In genomic region chr2:42010743-42011298, GRCh38 we compare ENCODE assay signal across 12 cellular contexts. TPM values are rescaled to one million over a fixed set of nuclear protein-coding genes. Genes with fewer than 3 reads are reported as not detected.
A peak's percentile ranks its signal among the peaks of the same experiment; 100 is the strongest.
DNase-seq lines count a peak whose midpoint lies in the region; ATAC-seq, FAIRE-seq and TF ChIP-seq lines count a peak whose summit lies in the region.
"Had no signal": no experiment of that assay in that cellular context is flagged by ENCODE, and none has a peak within 500 bp of the region (broad histone marks: within the 10 kb centered on the region; RNA-seq: fewer than 3 reads in every experiment).

No MANE protein-coding gene starts in this region.

- peaks cover 16% of the 10 kb centered on the region for H3K4me1 ChIP-seq in GM12878 (ENCODE audit: control insufficient read depth, insufficient read depth, low read length)
- H3K4me1 ChIP-seq: uterus had no signal

- H2AFZ ChIP-seq in GM12878 (ENCODE audit: control insufficient read depth, low read depth, low read length), result no peak overlapping the region

- CTCF ChIA-PET in BJ (lab: Yijun Ruan, JAX) (interaction anchor here (0.6 kb wide), 1 partner anchor 8 kb away, joined by 3 read pairs; no protein-coding TSS in a partner anchor), GM12878 (lab: Yijun Ruan, JAX) (interaction anchor here (1.3 to 1.5 kb wide), 2 partner anchors 75 to 157 kb away, joined by 3 read pairs; no protein-coding TSS in a partner anchor)

- H3K4me2 ChIP-seq in GM12878 (ENCODE audit: control insufficient read depth, insufficient read depth), result no peak overlapping the region

- SMC1A ChIA-PET in GM12878 (lab: Charles Lee; ENCODE audit: uncharacterized antibody, unreplicated experiment), result no interaction called here

- no peaks in the 10 kb centered on the region for H3K79me2 ChIP-seq in GM12878 (ENCODE audit: control insufficient read depth, insufficient read depth, low read length)

- FAIRE-seq in GM12878 (lab: Jason Lieb, UNC), result no peak

- POLR2A ChIA-PET in BJ (lab: Charles Lee) (interaction anchor here (0.6 kb wide), 1 partner anchor 1715 kb away, joined by 3 read pairs; no protein-coding TSS in a partner anchor), GM12878 (lab: Charles Lee) (no interaction called here)

- RAD21 ChIA-PET in GM12878 (lab: Charles Lee; ENCODE audit: unreplicated experiment), result no interaction called here

- TF ChIP-seq RAD21 in GM12878 (IDR thresholded peaks at IDR 0.05; ENCODE audit: insufficient read depth, low read depth, low read length), result no peak

- no peak for TF ChIP-seq POLR2A in GM12878 (IDR thresholded peaks at IDR 0.05; ENCODE audit: low read depth, low read length)

- TF ChIP-seq EP300 in GM12878 (IDR thresholded peaks at IDR 0.05; ENCODE audit: borderline replicate concordance in 1 of 2, control insufficient read depth in 1 of 2, low read depth in 2 of 2, low read length in 2 of 2), result no peak

- peaks cover 4% of the 10 kb centered on the region for H3K27me3 ChIP-seq in BJ (ENCODE audit: control insufficient read depth, insufficient read depth, low read length)
- no peaks in the 10 kb centered on the region for H3K27me3 ChIP-seq in GM12878 (replicated peaks in 1 of 2; ENCODE audit: control insufficient read depth in 2 of 2, insufficient read depth in 2 of 2, low read length in 1 of 2)
- H3K27me3 ChIP-seq: uterus had no signal

- in situ Hi-C loops in GM12878 (cut with MboI), result no loop called here

- H3K9me3 ChIP-seq in GM12878 (replicated peaks; ENCODE audit: control insufficient read depth, insufficient read depth, low read length), result peaks cover 3% of the 10 kb centered on the region; the same call in 1 of the 3 replicates
- H3K9me3 ChIP-seq: uterus had no signal

- TF ChIP-seq CTCF in BJ (IDR thresholded peaks at IDR 0.05; ENCODE audit: insufficient read depth, low read depth, low read length) (no peak), GM12878 (IDR thresholded peaks at IDR 0.05 in 2 of 3, conservative IDR thresholded peaks at IDR 0.05 in 1 of 3; ENCODE audit: control insufficient read depth in 2 of 3, extremely low read depth in 1 of 3, insufficient read depth in 1 of 3, low read depth in 3 of 3, low read length in 3 of 3) (no peak)

- H3K36me3 ChIP-seq in BJ (ENCODE audit: control insufficient read depth, insufficient read depth, low read length), result no peaks in the 10 kb centered on the region
- H3K36me3 ChIP-seq in GM12878 (ENCODE audit: control insufficient read depth in 2 of 2, insufficient read depth in 2 of 2, low read length in 1 of 2), result no peaks in the 10 kb centered on the region
- H3K36me3 ChIP-seq: uterus had no signal

- no peaks in the 10 kb centered on the region for H4K20me1 ChIP-seq in GM12878 (ENCODE audit: control insufficient read depth, insufficient read depth)

- no TSS peak for BruUV-seq in GM12878 (replicated peaks; lab: Mats Ljungman, UMichigan)

- DNase-seq in BJ (ENCODE audit: low read depth) (peak; percentile 15), HK-2 (ENCODE audit: unreplicated experiment) (peak; percentile 49), GM12878 (ENCODE audit: low read depth, low spot score) (no peak), myocyte (ENCODE audit: low read depth) (peak; percentile 90), NCI-H446 treated with DMSO at 0.1 percent for 48 hours (lab: John Stamatoyannopoulos, UW) (no peak), D341Med (ENCODE audit: low spot score) (no peak)
- DNase-seq: DMS153, NCI-H524, T-cell, uterus had no signal

- H3K27ac ChIP-seq in GM12878 (ENCODE audit: control insufficient read depth, insufficient read depth), result no peak overlapping the region

- 85% methylated on average over 11 of the region's 11 CpGs for WGBS in GM12878 (ENCODE audit: insufficient coverage, insufficient replicate concordance, low lambda C conversion rate, missing lambda C conversion rate)

- no peak overlapping the region for H3K4me3 ChIP-seq in BJ (ENCODE audit: low read depth, low read length)
- no peak overlapping the region for H3K4me3 ChIP-seq in GM12878
- H3K4me3 ChIP-seq: uterus had no signal

- ATAC-seq in GM12878, result peak; percentile 57
- no peak for ATAC-seq in HG02571 (IDR thresholded peaks at IDR 0.05; ENCODE audit: unreplicated experiment)
- ATAC-seq in GM19023 (IDR thresholded peaks at IDR 0.05; ENCODE audit: unreplicated experiment), result no peak

- intact Hi-C loops in GM12878 (cut with micrococcal nuclease; ENCODE audit: unreplicated experiment), result no loop called here

- no peak overlapping the region for H3K9ac ChIP-seq in GM12878 (ENCODE audit: control insufficient read depth, insufficient read depth, low read length)

TF ChIP-seq in GM12878, 131 proteins besides CTCF, POLR2A, EP300 and RAD21:
- TF ChIP-seq ELK1 (IDR thresholded peaks at IDR 0.05; ENCODE audit: low read depth, low read length), result no peak
- no peak for TF ChIP-seq CBX5 (IDR thresholded peaks at IDR 0.05; ENCODE audit: low read depth)
- TF ChIP-seq SIN3A (IDR thresholded peaks at IDR 0.05; ENCODE audit: low read depth, low read length), result no peak
- no peak for TF ChIP-seq KDM1A (IDR thresholded peaks at IDR 0.05; ENCODE audit: borderline replicate concordance)
- peak; percentile 47; the same call in 1 of the 2 replicates for TF ChIP-seq RUNX3 (IDR thresholded peaks at IDR 0.05; ENCODE audit: low read length)
- TF ChIP-seq FOS (IDR thresholded peaks at IDR 0.05; ENCODE audit: borderline replicate concordance, extremely low read depth, insufficient read length), result no peak
- no peak for TF ChIP-seq POLR2AphosphoS5 (IDR thresholded peaks at IDR 0.05; ENCODE audit: low read length)

RNA-seq across cellular contexts. Expression of gene PKDCC, which starts 37.0 kb away (rescaled TPM):
- polyA plus RNA-seq in BJ (2011; rRNA removed) (3.0 and 6.6 TPM in 2 replicates), GM12878 (2011; rRNA removed) (0.24 TPM in 1 of 2 replicates, not detected in the other), GM12878 (2014; fragmentation: Illumina TruSeq; extraction: Trizol) (4.0 and 5.6 TPM in 2 replicates), GM12878 (2014; fragmentation: Nextera tagmentation; extraction: Ambion mirVana) (under 1 TPM; 0.13 to 0.16 TPM), GM12878 (2014; rRNA removed) (7.1 and 10.2 TPM in 2 replicates), GM12878 (2016; fragmentation: Nextera tagmentation; extraction: Ambion mirVana) (under 1 TPM; 0.15 to 0.25 TPM)
- polyA minus RNA-seq in BJ (2011; rRNA and poly(A)+ RNA removed), result 4.9 and 7.2 TPM in 2 replicates
- not detected in 2 replicates for total RNA-seq in GM12878 (2013; cell fraction: nucleolus; rRNA removed)
- total RNA-seq in GM12878 (2014; rRNA removed) (4.9 and 5.9 TPM in 2 replicates), GM12878 (2014; rRNA removed; fragmentation: Illumina TruSeq; extraction: Trizol) (4.2 and 5.2 TPM in 2 replicates), GM12878 (2021) (4.3 TPM in 2 replicates), myocyte (23.6 and 45.0 TPM in 2 replicates)
- 1.6 TPM for polyA plus RNA-seq in GM12878 (2011; ENCODE audit: low read depth)
- 0.17 TPM in 1 of 2 replicates, not detected in the other for polyA plus RNA-seq in GM12878 (2011; cell fraction: cytosol; rRNA removed)
- 0.46 and 0.51 TPM in 2 replicates for polyA plus RNA-seq in GM12878 (2011; cell fraction: nucleus; rRNA removed)
- polyA plus RNA-seq in GM12878 (2012), result 1.8 and 3.6 TPM in 2 replicates
- not detected in 2 replicates for polyA minus RNA-seq in GM12878 (2011; rRNA and poly(A)+ RNA removed)
- not detected in 2 replicates for polyA minus RNA-seq in GM12878 (2011; cell fraction: cytosol; rRNA and poly(A)+ RNA removed)
- polyA minus RNA-seq in GM12878 (2011; cell fraction: nucleus; rRNA and poly(A)+ RNA removed), result 0.77 TPM in 1 of 2 replicates, not detected in the other
- 29.9 TPM for polyA plus RNA-seq in myocyte (2012)

Comparison
In these comparisons a context has a peak if more than half of its experiments do, and no peak if none do; other contexts are left out.
1. DNase-seq: peak in BJ (single experiment), HK-2 (single experiment) and myocyte (single experiment); none in GM12878 (single experiment), NCI-H446 treated with DMSO at 0.1 percent for 48 hours (single experiment) and D341Med (single experiment).